10 cellular contexts compared by ENCODE assay signal in the genomic region with DNA sequence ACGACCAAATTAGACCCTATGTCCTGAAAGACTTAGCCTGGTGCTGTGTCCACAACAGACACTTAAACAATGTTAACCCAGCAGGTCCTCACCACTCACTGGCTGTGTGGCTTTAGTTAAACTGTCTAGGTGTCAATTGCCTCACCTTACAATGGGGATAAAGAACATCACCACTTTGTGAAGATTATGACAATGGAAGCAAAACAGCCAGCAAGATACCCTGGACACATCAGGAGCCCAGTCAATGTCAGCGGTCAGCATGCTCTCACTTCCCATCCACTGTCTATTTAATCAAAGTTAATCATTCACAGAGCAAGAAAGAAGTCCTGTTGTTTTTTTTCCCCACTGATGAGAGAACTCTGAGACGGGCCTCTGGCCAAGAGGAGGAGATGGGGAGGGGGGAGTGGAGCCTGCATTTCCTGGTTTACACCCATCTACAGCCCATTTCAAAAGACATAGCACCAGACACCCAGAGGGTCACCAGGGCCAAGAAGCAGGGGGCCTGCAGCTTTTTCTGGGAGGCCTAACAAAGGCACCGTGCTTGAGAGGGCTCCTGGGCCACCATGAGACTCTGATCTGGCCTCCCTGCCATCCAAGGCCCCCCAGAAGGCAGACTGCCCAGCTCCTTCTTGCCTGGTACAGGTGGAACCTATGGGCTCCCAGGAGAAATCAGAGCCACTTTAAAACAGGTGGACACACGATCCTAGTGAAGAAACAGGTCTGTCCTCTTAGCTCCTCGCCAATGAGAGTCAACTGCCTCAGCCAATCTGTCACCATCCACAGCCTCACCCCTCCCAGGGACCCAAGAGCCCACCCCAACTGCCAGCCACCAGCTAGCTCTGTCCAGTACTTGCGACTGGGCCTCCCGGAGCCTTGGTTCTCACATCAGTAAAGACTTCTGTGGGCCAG. TPM values are rescaled to one million over a fixed set of nuclear protein-coding genes. Genes with fewer than 3 reads are reported as not detected.
A peak's percentile ranks its signal among the peaks of the same experiment; 100 is the strongest.
DNase-seq lines count a peak whose midpoint lies in the region; ATAC-seq and TF ChIP-seq lines count a peak whose summit lies in the region.
"Had no signal": no experiment of that assay in that cellular context is flagged by ENCODE, and none has a peak within 500 bp of the region (broad histone marks: within the 10 kb centered on the region; RNA-seq: fewer than 3 reads in every experiment).

No MANE protein-coding gene starts in this region.

- no peaks in the 10 kb centered on the region for H3K9me3 Mint-ChIP-seq in CD4-positive, CD25-positive, alpha-beta regulatory T cell

- TF ChIP-seq CTCF in esophagus squamous epithelium (IDR thresholded peaks at IDR 0.05): no peak
- no peak for TF ChIP-seq CTCF in neutrophil (IDR thresholded peaks at IDR 0.05)

- no peaks in the 10 kb centered on the region for H3K9me3 ChIP-seq in CD4-positive, CD25-positive, alpha-beta regulatory T cell (ENCODE audit: control insufficient read depth in 2 of 2, low read length in 2 of 2)
- H3K9me3 ChIP-seq in esophagus squamous epithelium (no peaks in the 10 kb centered on the region), neutrophil (no peaks in the 10 kb centered on the region)
- H3K9me3 ChIP-seq: HAP-1 had no signal

- H3K4me1 Mint-ChIP-seq in CD4-positive, CD25-positive, alpha-beta regulatory T cell: peaks cover 0 to 91% (median 28%) of the 10 kb centered on the region in 4 donors

- 37 to 49% methylated on average over 2 to 5 of the region's 8 CpGs for WGBS in esophagus squamous epithelium, 2 donors

- peaks cover 8% of the 10 kb centered on the region for H3K36me3 Mint-ChIP-seq in CD4-positive, CD25-positive, alpha-beta regulatory T cell

- no peak for DNase-seq in CD4-positive, CD25-positive, alpha-beta regulatory T cell
- peak; percentile 10 for DNase-seq in SK-N-DZ (ENCODE audit: low spot score)
- no peak for DNase-seq in esophagus squamous epithelium (lab: John Stamatoyannopoulos, UW)
- no peak for DNase-seq in HuH-7.5 (ENCODE audit: low spot score)
- DNase-seq in CD1c-positive myeloid dendritic cell (ENCODE audit: extremely low spot score): no peak
- DNase-seq in cerebellar nuclear complex (lab: John Stamatoyannopoulos, UW): no peak
- DNase-seq in central memory CD4-positive, alpha-beta T cell: no peak
- DNase-seq: MV-4-11 had no signal

- peaks cover 5% of the 10 kb centered on the region for H3K4me1 ChIP-seq in CD4-positive, CD25-positive, alpha-beta regulatory T cell (ENCODE audit: control insufficient read depth, insufficient read depth, low read length, poor library complexity, severe bottlenecking)
- H3K4me1 ChIP-seq in esophagus squamous epithelium (peaks cover 77 to 100% (median 96%) of the 10 kb centered on the region in 3 donors), neutrophil (ENCODE audit: control insufficient read depth in 1 of 2, insufficient read depth in 1 of 2, low read depth in 1 of 2, low read length in 1 of 2) (peaks cover 98 to 100% of the 10 kb centered on the region in 2 experiments)

- H3K4me3 Mint-ChIP-seq in CD4-positive, CD25-positive, alpha-beta regulatory T cell: peak overlapping the region in 1 of 4 donors; percentile 25

- H3K27me3 ChIP-seq in CD4-positive, CD25-positive, alpha-beta regulatory T cell (ENCODE audit: control insufficient read depth, insufficient read depth, low read length): no peaks in the 10 kb centered on the region
- H3K27me3 ChIP-seq in esophagus squamous epithelium: no peaks in the 10 kb centered on the region
- H3K27me3 ChIP-seq in neutrophil: no peaks in the 10 kb centered on the region

- intact Hi-C loops in esophagus squamous epithelium (cut with DNase I): no loop called here

- H3K4me3 ChIP-seq in CD4-positive, CD25-positive, alpha-beta regulatory T cell (ENCODE audit: low read depth, low read length): no peak overlapping the region
- no peak overlapping the region for H3K4me3 ChIP-seq in esophagus squamous epithelium
- H3K4me3 ChIP-seq in neutrophil (ENCODE audit: low read depth in 1 of 2, low read length in 1 of 2): no peak overlapping the region
- H3K4me3 ChIP-seq: HAP-1 had no signal

- peak in 1 of 2 donors; percentile 11 for ATAC-seq in CD4-positive, CD25-positive, alpha-beta regulatory T cell (ENCODE audit: low read depth in 2 of 2)

- no peak overlapping the region for H3K27ac ChIP-seq in CD4-positive, CD25-positive, alpha-beta regulatory T cell (ENCODE audit: insufficient read depth, low read length, poor library complexity, severe bottlenecking)
- H3K27ac ChIP-seq in esophagus squamous epithelium (peak overlapping the region; percentile 75 to 93 (median 90)), neutrophil (peak overlapping the region; percentile 97)

- no peaks in the 10 kb centered on the region for H3K27me3 Mint-ChIP-seq in CD4-positive, CD25-positive, alpha-beta regulatory T cell

- H3K36me3 ChIP-seq in CD4-positive, CD25-positive, alpha-beta regulatory T cell (ENCODE audit: control insufficient read depth, insufficient read depth, low read length): no peaks in the 10 kb centered on the region
- H3K36me3 ChIP-seq in esophagus squamous epithelium: no peaks in the 10 kb centered on the region
- no peaks in the 10 kb centered on the region for H3K36me3 ChIP-seq in neutrophil
- H3K36me3 ChIP-seq: HAP-1 had no signal

- H3K27ac Mint-ChIP-seq in CD4-positive, CD25-positive, alpha-beta regulatory T cell: peak overlapping the region; percentile 55 to 82 (median 82)

- no peak for TF ChIP-seq POLR2A in esophagus squamous epithelium (IDR thresholded peaks at IDR 0.05)

RNA-seq across cellular contexts. Expression of a gene that starts 40.3 kb away (rescaled TPM):
- total RNA-seq in CD4-positive, CD25-positive, alpha-beta regulatory T cell: 47.5 TPM
- 10 to 100 TPM; 28.3 to 78.8 (median 51.8) TPM for polyA plus RNA-seq in CD4-positive, CD25-positive, alpha-beta regulatory T cell
- polyA plus RNA-seq in SK-N-DZ (2014; cell fraction: cytosol; rRNA removed): 31.1 and 44.7 TPM in 2 replicates
- polyA plus RNA-seq in SK-N-DZ (2014; cell fraction: nucleus; rRNA removed): 18.8 and 35.8 TPM in 2 replicates
- total RNA-seq in esophagus squamous epithelium: 100 to 1,000 TPM; 118 to 145 (median 131) TPM
